ENCODE assay signal across 1 cellular context in the genomic region with DNA sequence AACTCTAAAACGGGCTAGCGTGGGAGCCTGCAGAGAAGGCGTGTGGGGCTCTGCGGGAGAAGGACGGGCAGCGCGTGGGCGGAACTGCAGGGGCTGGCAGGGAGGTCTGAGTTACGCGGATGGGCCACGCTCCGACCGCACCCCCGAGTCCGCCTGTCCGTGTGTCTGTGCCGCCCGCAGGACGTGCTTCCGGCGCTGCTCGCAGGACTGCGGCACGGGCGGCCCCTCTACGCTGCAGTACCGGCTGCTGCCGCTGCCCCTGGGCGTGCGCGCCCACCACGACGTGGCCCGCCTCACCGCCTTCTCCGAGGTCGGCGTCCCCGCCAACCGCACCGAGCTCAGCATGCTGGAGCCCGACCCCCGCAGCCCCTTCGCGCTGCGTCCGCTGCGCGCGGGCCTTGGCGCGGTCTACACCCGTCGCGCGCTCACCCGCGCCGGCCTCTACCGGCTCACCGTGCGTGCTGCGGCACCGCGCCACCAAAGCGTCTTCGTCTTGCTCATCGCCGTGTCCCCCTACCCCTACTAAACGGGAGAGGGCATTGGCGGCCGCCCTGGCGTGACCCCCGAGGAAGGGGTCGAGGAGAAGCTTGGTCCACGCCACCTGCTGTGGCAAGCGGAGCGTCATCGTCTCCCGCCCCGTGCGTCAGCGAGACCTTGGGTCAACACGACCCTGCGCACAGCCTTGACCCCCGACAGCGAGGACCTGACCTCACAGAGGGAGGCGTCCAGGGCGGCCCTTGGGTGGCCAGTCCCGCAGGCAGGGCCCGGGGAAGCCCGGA.
A peak's percentile ranks its signal among the peaks of the same experiment; 100 is the strongest.
TF ChIP-seq lines count a peak whose summit lies in the region.

No MANE protein-coding gene starts in this region.

TF ChIP-seq in HEK293, 187 proteins besides CTCF, POLR2A, EP300 and RAD21 (continued from another document and continues in another):
- TF ChIP-seq, protein P1, sequence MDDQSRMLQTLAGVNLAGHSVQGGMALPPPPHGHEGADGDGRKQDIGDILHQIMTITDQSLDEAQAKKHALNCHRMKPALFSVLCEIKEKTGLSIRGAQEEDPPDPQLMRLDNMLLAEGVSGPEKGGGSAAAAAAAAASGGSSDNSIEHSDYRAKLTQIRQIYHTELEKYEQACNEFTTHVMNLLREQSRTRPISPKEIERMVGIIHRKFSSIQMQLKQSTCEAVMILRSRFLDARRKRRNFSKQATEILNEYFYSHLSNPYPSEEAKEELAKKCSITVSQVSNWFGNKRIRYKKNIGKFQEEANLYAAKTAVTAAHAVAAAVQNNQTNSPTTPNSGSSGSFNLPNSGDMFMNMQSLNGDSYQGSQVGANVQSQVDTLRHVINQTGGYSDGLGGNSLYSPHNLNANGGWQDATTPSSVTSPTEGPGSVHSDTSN (CRISPR knock-in tag; IDR thresholded peaks at IDR 0.05), result no peak
- TF ChIP-seq ZBTB11 (tag by site-specific recombination; conservative IDR thresholded peaks at IDR 0.05; ENCODE audit: low read depth) (peak; percentile 89), ZBTB1 (tag by site-specific recombination; IDR thresholded peaks at IDR 0.05) (no peak), ZNF138 (tag by site-specific recombination; IDR thresholded peaks at IDR 0.05; ENCODE audit: borderline replicate concordance) (no peak), ZFP69B (tag by site-specific recombination; IDR thresholded peaks at IDR 0.05) (no peak), ZNF416 (tag by site-specific recombination; IDR thresholded peaks at IDR 0.05) (no peak), ZNF548 (tag by site-specific recombination; IDR thresholded peaks at IDR 0.05) (no peak), REPIN1 (tag by site-specific recombination; IDR thresholded peaks at IDR 0.05; ENCODE audit: low read depth) (no peak), ZNF175 (tag by site-specific recombination; IDR thresholded peaks at IDR 0.05) (no peak), ZIC2 (tag by site-specific recombination; IDR thresholded peaks at IDR 0.05) (peak; percentile 71), ZNF513 (tag by site-specific recombination; IDR thresholded peaks at IDR 0.05) (no peak), SP2 (tag by site-specific recombination; IDR thresholded peaks at IDR 0.05) (peak; percentile 39), ZNF302 (tag by site-specific recombination; IDR thresholded peaks at IDR 0.05; ENCODE audit: low read depth) (no peak), ZNF510 (tag by site-specific recombination; IDR thresholded peaks at IDR 0.05; ENCODE audit: insufficient replicate concordance) (peak; percentile 98), KLF1 (tag by site-specific recombination; IDR thresholded peaks at IDR 0.05) (0 out of 2 replicates have a peak, but pooled peaks have one; percentile 14), ZNF2 (tag by site-specific recombination; IDR thresholded peaks at IDR 0.05) (0 out of 2 replicates have a peak, but pooled peaks have one; percentile 14), ZSCAN5A (tag by site-specific recombination; IDR thresholded peaks at IDR 0.05) (0 out of 2 replicates have a peak, but pooled peaks have one; percentile 24), SP7 (tag by site-specific recombination; IDR thresholded peaks at IDR 0.05) (peak; percentile 39; the same call in 1 of the 2 replicates), PRDM6 (tag by site-specific recombination; IDR thresholded peaks at IDR 0.05) (no peak), ZNF843 (tag by site-specific recombination; IDR thresholded peaks at IDR 0.05) (no peak; the same call in 1 of the 2 replicates), GLIS2 (tag by site-specific recombination; IDR thresholded peaks at IDR 0.05) (peak; percentile 63), ZNF596 (tag by site-specific recombination; IDR thresholded peaks at IDR 0.05) (no peak), BCL11B (tag by site-specific recombination; IDR thresholded peaks at IDR 0.05; ENCODE audit: low read depth) (no peak), ZNF19 (tag by site-specific recombination; IDR thresholded peaks at IDR 0.05; ENCODE audit: low read depth) (no peak), HOXD13 (CRISPR knock-in tag; IDR thresholded peaks at IDR 0.05; ENCODE audit: borderline replicate concordance) (no peak), EGR2 (tag by site-specific recombination; IDR thresholded peaks at IDR 0.05; ENCODE audit: low read depth) (peak; percentile 85), ZBTB7A (tag by site-specific recombination; IDR thresholded peaks at IDR 0.05; ENCODE audit: low read depth) (peak; percentile 35; the same call in 1 of the 2 replicates), ZNF324 (tag by site-specific recombination; IDR thresholded peaks at IDR 0.05) (no peak), ZNF223 (tag by site-specific recombination; IDR thresholded peaks at IDR 0.05) (no peak), OVOL3 (tag by site-specific recombination; IDR thresholded peaks at IDR 0.05) (no peak), MEIS1 (CRISPR knock-in tag; IDR thresholded peaks at IDR 0.05; ENCODE audit: borderline replicate concordance) (no peak), KLF17 (tag by site-specific recombination; IDR thresholded peaks at IDR 0.05) (peak; percentile 49; the same call in 1 of the 2 replicates), ZNF248 (tag by site-specific recombination; IDR thresholded peaks at IDR 0.05) (no peak), ZNF560 (tag by site-specific recombination; IDR thresholded peaks at IDR 0.05; ENCODE audit: borderline replicate concordance) (no peak), SALL2 (tag by site-specific recombination; IDR thresholded peaks at IDR 0.05; ENCODE audit: borderline replicate concordance) (no peak), KLF16 (tag by site-specific recombination; IDR thresholded peaks at IDR 0.05) (peak; percentile 69), INSM2 (tag by site-specific recombination; IDR thresholded peaks at IDR 0.05) (no peak), ZNF530 (tag by site-specific recombination; IDR thresholded peaks at IDR 0.05; ENCODE audit: low read depth) (no peak)
- TF ChIP-seq, protein P2, sequence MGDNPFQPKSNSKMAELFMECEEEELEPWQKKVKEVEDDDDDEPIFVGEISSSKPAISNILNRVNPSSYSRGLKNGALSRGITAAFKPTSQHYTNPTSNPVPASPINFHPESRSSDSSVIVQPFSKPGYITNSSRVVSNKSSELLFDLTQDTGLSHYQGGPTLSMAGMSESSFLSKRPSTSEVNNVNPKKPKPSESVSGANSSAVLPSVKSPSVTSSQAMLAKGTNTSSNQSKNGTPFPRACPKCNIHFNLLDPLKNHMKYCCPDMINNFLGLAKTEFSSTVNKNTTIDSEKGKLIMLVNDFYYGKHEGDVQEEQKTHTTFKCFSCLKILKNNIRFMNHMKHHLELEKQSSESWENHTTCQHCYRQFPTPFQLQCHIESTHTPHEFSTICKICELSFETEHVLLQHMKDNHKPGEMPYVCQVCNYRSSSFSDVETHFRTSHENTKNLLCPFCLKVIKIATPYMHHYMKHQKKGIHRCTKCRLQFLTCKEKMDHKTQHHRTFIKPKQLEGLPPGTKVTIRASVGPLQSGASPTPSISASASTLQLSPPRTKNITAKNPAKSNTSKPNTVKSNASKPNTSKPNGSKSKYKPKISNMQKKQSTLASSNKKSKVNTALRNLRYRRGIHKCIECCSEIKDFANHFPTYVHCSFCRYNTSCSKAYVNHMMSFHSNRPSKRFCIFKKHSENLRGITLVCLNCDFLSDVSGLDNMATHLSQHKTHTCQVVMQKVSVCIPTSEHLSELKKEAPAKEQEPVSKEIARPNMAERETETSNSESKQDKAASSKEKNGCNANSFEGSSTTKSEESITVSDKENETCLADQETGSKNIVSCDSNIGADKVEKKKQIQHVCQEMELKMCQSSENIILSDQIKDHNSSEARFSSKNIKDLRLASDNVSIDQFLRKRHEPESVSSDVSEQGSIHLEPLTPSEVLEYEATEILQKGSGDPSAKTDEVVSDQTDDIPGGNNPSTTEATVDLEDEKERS (tag by site-specific recombination; IDR thresholded peaks at IDR 0.05), result no peak
- TF ChIP-seq, protein P3, sequence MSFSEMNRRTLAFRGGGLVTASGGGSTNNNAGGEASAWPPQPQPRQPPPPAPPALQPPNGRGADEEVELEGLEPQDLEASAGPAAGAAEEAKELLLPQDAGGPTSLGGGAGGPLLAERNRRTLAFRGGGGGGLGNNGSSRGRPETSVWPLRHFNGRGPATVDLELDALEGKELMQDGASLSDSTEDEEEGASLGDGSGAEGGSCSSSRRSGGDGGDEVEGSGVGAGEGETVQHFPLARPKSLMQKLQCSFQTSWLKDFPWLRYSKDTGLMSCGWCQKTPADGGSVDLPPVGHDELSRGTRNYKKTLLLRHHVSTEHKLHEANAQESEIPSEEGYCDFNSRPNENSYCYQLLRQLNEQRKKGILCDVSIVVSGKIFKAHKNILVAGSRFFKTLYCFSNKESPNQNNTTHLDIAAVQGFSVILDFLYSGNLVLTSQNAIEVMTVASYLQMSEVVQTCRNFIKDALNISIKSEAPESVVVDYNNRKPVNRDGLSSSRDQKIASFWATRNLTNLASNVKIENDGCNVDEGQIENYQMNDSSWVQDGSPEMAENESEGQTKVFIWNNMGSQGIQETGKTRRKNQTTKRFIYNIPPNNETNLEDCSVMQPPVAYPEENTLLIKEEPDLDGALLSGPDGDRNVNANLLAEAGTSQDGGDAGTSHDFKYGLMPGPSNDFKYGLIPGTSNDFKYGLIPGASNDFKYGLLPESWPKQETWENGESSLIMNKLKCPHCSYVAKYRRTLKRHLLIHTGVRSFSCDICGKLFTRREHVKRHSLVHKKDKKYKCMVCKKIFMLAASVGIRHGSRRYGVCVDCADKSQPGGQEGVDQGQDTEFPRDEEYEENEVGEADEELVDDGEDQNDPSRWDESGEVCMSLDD (tag by site-specific recombination; IDR thresholded peaks at IDR 0.05), result no peak; the same call in 1 of the 2 replicates
